In genomic region chr11:35787626-35788025, GRCh38 we compare ENCODE assay signal across 22 cellular contexts.
DNase-seq lines count a peak whose midpoint lies in the region; ATAC-seq and TF ChIP-seq lines count a peak whose summit lies in the region.
"Had no signal": no experiment of that assay in that cellular context is flagged by ENCODE, and none has a peak within 500 bp of the region (broad histone marks: within the 10 kb centered on the region; RNA-seq: fewer than 3 reads in every experiment).

No MANE protein-coding gene starts in this region.

- H3K4me1 ChIP-seq in ascending aorta (peaks cover 0 to 13% of the 10 kb centered on the region in 2 donors), heart left ventricle (peaks cover 0 to 42% (median 16%) of the 10 kb centered on the region in 12 donors)

- WGBS in heart left ventricle, 4 donors, result 96 to 100% (median 99%) methylated on average over 1 of the region's 1 CpG

- H3K4me3 ChIP-seq in astrocyte of the spinal cord (ENCODE audit: low read depth, low read length) (no peak overlapping the region), ascending aorta (no peak overlapping the region), heart left ventricle (no peak overlapping the region)
- H3K4me3 ChIP-seq: psoas muscle, spleen had no signal

- H3K36me3 ChIP-seq in ascending aorta, result no peaks in the 10 kb centered on the region
- H3K36me3 ChIP-seq in heart left ventricle, result no peaks in the 10 kb centered on the region
- H3K36me3 ChIP-seq: spleen had no signal

- in situ Hi-C loops in astrocyte of the spinal cord (cut with HindIII; ENCODE audit: low sequenced_read_pairs), result no loop called here

- H3K9me3 ChIP-seq in ascending aorta (no peaks in the 10 kb centered on the region), heart left ventricle (no peaks in the 10 kb centered on the region)
- H3K9me3 ChIP-seq: psoas muscle, spleen had no signal

- no peak for ATAC-seq in heart left ventricle
- no peak for ATAC-seq in HG03139 (IDR thresholded peaks at IDR 0.05; ENCODE audit: unreplicated experiment)
- ATAC-seq: psoas muscle; stimulated activated naive CD8-positive, alpha-beta T cell treated with anti-CD3 and anti-CD28 coated beads, Interleukin-15, amount 100 ng/mL, for 72 hours; T-cell had no signal

- H3K27ac ChIP-seq in ascending aorta (no peak overlapping the region), heart left ventricle (no peak overlapping the region)
- H3K27ac ChIP-seq: psoas muscle had no signal

- H3K27me3 ChIP-seq in ascending aorta (no peaks in the 10 kb centered on the region), heart left ventricle (no peaks in the 10 kb centered on the region)
- H3K27me3 ChIP-seq: spleen had no signal

- no peak for TF ChIP-seq CTCF in astrocyte of the spinal cord (IDR thresholded peaks at IDR 0.05; ENCODE audit: low read depth, low read length)
- no peak for TF ChIP-seq CTCF in ascending aorta (IDR thresholded peaks at IDR 0.05)
- TF ChIP-seq CTCF in heart left ventricle (IDR thresholded peaks at IDR 0.05), result no peak

- DNase-seq in M059J (ENCODE audit: low read depth) (peak; percentile 65), astrocyte of the spinal cord (ENCODE audit: low read depth, low spot score) (peak; percentile 32), left kidney (ENCODE audit: low read depth, low spot score) (peak; percentile 19), renal cortical epithelial cell (ENCODE audit: low read depth) (peak; percentile 84), ascending aorta (ENCODE audit: low spot score in 2 of 2) (no peak), heart left ventricle (no peak), OCI-M1 (lab: John Stamatoyannopoulos, UW) (no peak)
- DNase-seq: activated CD4-positive, alpha-beta T cell treated with anti-CD3 and anti-CD28 coated beads, Interleukin-2, amount 10 ng/mL, durations not matched to agents 24 days and 14 days; activated naive CD8-positive, alpha-beta T cell treated with anti-CD3 and anti-CD28 coated beads for 36 hours; AML-193; kidney; mesendoderm; NCI-H1092; NCI-H2107; NCI-H524 treated with DMSO at 0.1 percent for 48 hours; psoas muscle; Right ventricle myocardium superior; spleen; stimulated activated CD4-positive, alpha-beta T cell treated with anti-CD3 and anti-CD28 coated beads, Interleukin-4, amount 100 ng/mL, for 24 hours; stimulated activated naive CD8-positive, alpha-beta T cell treated with anti-CD3 and anti-CD28 coated beads, Interleukin-15, amount 100 ng/mL, for 72 hours; T-cell had no signal

- no peak for TF ChIP-seq POLR2A in heart left ventricle (IDR thresholded peaks at IDR 0.05)

- intact Hi-C loops in ascending aorta (cut with DNase I) (no loop called here), heart left ventricle (cut with DNase I) (no loop called here)

Comparison
In these comparisons a context has a peak if more than half of its experiments do, and no peak if none do; other contexts are left out.
1. DNase-seq: peak in M059J (single experiment), astrocyte of the spinal cord (single experiment), left kidney (single experiment) and renal cortical epithelial cell (single experiment); none in ascending aorta (0 of 2), heart left ventricle (0 of 5) and OCI-M1 (single experiment).